8 cellular contexts compared by ENCODE assay signal in genomic region chr2:197498627-197498936, GRCh38. TPM values are rescaled to one million over a fixed set of nuclear protein-coding genes. Genes with fewer than 3 reads are reported as not detected.
DNase-seq lines count a peak whose midpoint lies in the region; ATAC-seq and TF ChIP-seq lines count a peak whose summit lies in the region.

No MANE protein-coding gene starts in this region.

- H3K27ac ChIP-seq in body of pancreas = peak overlapping the region; percentile 95 to 100 (median 97)

- peaks cover 59% of the 10 kb centered on the region for H3K36me3 Mint-ChIP-seq in activated naive CD4-positive, alpha-beta T cell treated with anti-CD3 and anti-CD28 coated beads, Interleukin-2, amount 50 U/mL, for 24 hours
- peaks cover 18% of the 10 kb centered on the region for H3K36me3 Mint-ChIP-seq in memory B cell
- H3K36me3 Mint-ChIP-seq in type B pancreatic cell = peaks cover 42% of the 10 kb centered on the region

- H3K4me3 ChIP-seq in body of pancreas = peak overlapping the region; percentile 33 to 63

- no peaks in the 10 kb centered on the region for H3K9me3 ChIP-seq in body of pancreas

- no peaks in the 10 kb centered on the region for H3K27me3 ChIP-seq in body of pancreas

- no peaks in the 10 kb centered on the region for H3K27me3 Mint-ChIP-seq in activated naive CD4-positive, alpha-beta T cell treated with anti-CD3 and anti-CD28 coated beads, Interleukin-2, amount 50 U/mL, for 24 hours
- H3K27me3 Mint-ChIP-seq in memory B cell (no peaks in the 10 kb centered on the region), type B pancreatic cell (no peaks in the 10 kb centered on the region)

- peak overlapping the region; percentile 96 for H3K27ac Mint-ChIP-seq in activated naive CD4-positive, alpha-beta T cell treated with anti-CD3 and anti-CD28 coated beads, Interleukin-2, amount 50 U/mL, for 24 hours
- H3K27ac Mint-ChIP-seq in memory B cell = peak overlapping the region; percentile 96
- H3K27ac Mint-ChIP-seq in type B pancreatic cell = peak overlapping the region; percentile 97

- ATAC-seq in body of pancreas = no peak
- no peak for ATAC-seq in memory B cell (ENCODE audit: low read depth)
- no peak for ATAC-seq in HG03025 (IDR thresholded peaks at IDR 0.05; ENCODE audit: low FRiP score, unreplicated experiment)
- ATAC-seq in HG03378 (IDR thresholded peaks at IDR 0.05; ENCODE audit: unreplicated experiment) = no peak

- TF ChIP-seq CTCF in body of pancreas (IDR thresholded peaks at IDR 0.05) (no peak), type B pancreatic cell (conservative IDR thresholded peaks at IDR 0.05) (no peak)

- H3K4me1 ChIP-seq in body of pancreas = peaks cover 52% of the 10 kb centered on the region

- TF ChIP-seq POLR2A in body of pancreas (IDR thresholded peaks at IDR 0.05) = peak in 2 of 3 donors; percentile 22 to 33

- H3K4me3 Mint-ChIP-seq in activated naive CD4-positive, alpha-beta T cell treated with anti-CD3 and anti-CD28 coated beads, Interleukin-2, amount 50 U/mL, for 24 hours = peak overlapping the region; percentile 100
- H3K4me3 Mint-ChIP-seq in memory B cell (peak overlapping the region; percentile 90), type B pancreatic cell (peak overlapping the region; percentile 98)

- 1% methylated on average over 7 to 10 of the region's 10 CpGs for WGBS in body of pancreas, 2 donors

- intact Hi-C loops in body of pancreas (cut with DNase I) = no loop called here

- no peak for DNase-seq in activated naive CD4-positive, alpha-beta T cell (lab: John Stamatoyannopoulos, UW)
- DNase-seq in body of pancreas = no peak
- DNase-seq in memory B cell (ENCODE audit: low spot score in 2 of 2) = no peak
- DNase-seq in type B pancreatic cell (ENCODE audit: extremely low spot score, unreplicated experiment) = no peak
- no peak for DNase-seq in GM19238 (ENCODE audit: insufficient read length, low spot score)

- H3K9me3 Mint-ChIP-seq in activated naive CD4-positive, alpha-beta T cell treated with anti-CD3 and anti-CD28 coated beads, Interleukin-2, amount 50 U/mL, for 24 hours = no peaks in the 10 kb centered on the region
- H3K9me3 Mint-ChIP-seq in memory B cell (no peaks in the 10 kb centered on the region), type B pancreatic cell (no peaks in the 10 kb centered on the region)

- H3K4me1 Mint-ChIP-seq in activated naive CD4-positive, alpha-beta T cell treated with anti-CD3 and anti-CD28 coated beads, Interleukin-2, amount 50 U/mL, for 24 hours = peaks cover 45% of the 10 kb centered on the region
- H3K4me1 Mint-ChIP-seq in memory B cell (peaks cover 33% of the 10 kb centered on the region), type B pancreatic cell (ENCODE audit: unreplicated experiment) (peaks cover 40% of the 10 kb centered on the region)

- peaks cover 0 to 16% of the 10 kb centered on the region in 2 donors for H3K36me3 ChIP-seq in body of pancreas (replicated peaks in 1 of 2; ENCODE audit: insufficient read depth in 1 of 2, low read depth in 2 of 2)

RNA-seq across cellular contexts. Expression of gene HSPD1, which starts 1.1 kb away (rescaled TPM):
- total RNA-seq in body of pancreas = 100 to 1,000 TPM in 1 of 2 donors, 10 to 100 TPM in 1; 81.4 to 117 TPM
- 375 and 473 TPM in 2 replicates for total RNA-seq in type B pancreatic cell (ENCODE audit: low replicate concordance)

RNA-seq across cellular contexts. Expression of gene HSPE1, which starts 1.6 kb away (rescaled TPM):
- total RNA-seq in body of pancreas = 10 to 100 TPM; 40.2 to 99.5 TPM
- 165 and 167 TPM in 2 replicates for total RNA-seq in type B pancreatic cell (ENCODE audit: low replicate concordance)

RNA-seq across cellular contexts. Expression of gene MOB4, which starts 17.3 kb away (rescaled TPM):
- total RNA-seq in body of pancreas = 10 to 100 TPM in 1 of 2 donors, 1 to 10 TPM in 1; 5.3 to 16.1 TPM
- total RNA-seq in type B pancreatic cell (ENCODE audit: low replicate concordance) = 27.3 and 30.7 TPM in 2 replicates

RNA-seq across cellular contexts. Expression of gene COQ10B, which starts 45.2 kb away (rescaled TPM):
- total RNA-seq in body of pancreas (1 to 10 TPM; 5.3 to 9.6 TPM), type B pancreatic cell (ENCODE audit: low replicate concordance) (12.7 and 17.8 TPM in 2 replicates)
